Comparison of ENCODE assay signal across 16 cellular contexts in genomic region chr10:24727811-24728210, GRCh38. TPM values are rescaled to one million over a fixed set of nuclear protein-coding genes. Genes with fewer than 3 reads are reported as not detected.
DNase-seq lines count a peak whose midpoint lies in the region; ATAC-seq, FAIRE-seq and TF ChIP-seq lines count a peak whose summit lies in the region.
"Had no signal": no experiment of that assay in that cellular context is flagged by ENCODE, and none has a peak within 500 bp of the region (broad histone marks: within the 10 kb centered on the region; RNA-seq: fewer than 3 reads in every experiment).

No MANE protein-coding gene starts in this region.

- H3K36me3 ChIP-seq in GM12878 (ENCODE audit: control insufficient read depth in 2 of 2, insufficient read depth in 2 of 2, low read length in 1 of 2) (no peaks in the 10 kb centered on the region), neuronal stem cell (replicated peaks in 1 of 2; ENCODE audit: control insufficient read depth in 2 of 2, insufficient read depth in 2 of 2, low read length in 2 of 2) (no peaks in the 10 kb centered on the region), SJCRH30 (no peaks in the 10 kb centered on the region)

- H3K27me3 ChIP-seq in GM12878 (replicated peaks in 1 of 2; ENCODE audit: control insufficient read depth in 2 of 2, insufficient read depth in 2 of 2, low read length in 1 of 2), result no peaks in the 10 kb centered on the region
- H3K27me3 ChIP-seq in neuronal stem cell (ENCODE audit: control insufficient read depth in 3 of 3, insufficient read depth in 3 of 3, low read depth in 1 of 3, low read length in 3 of 3), result no peaks in the 10 kb centered on the region
- H3K27me3 ChIP-seq in SJCRH30, result no peaks in the 10 kb centered on the region

- no peak overlapping the region for H3K27ac ChIP-seq in GM12878 (ENCODE audit: control insufficient read depth, insufficient read depth)
- H3K27ac ChIP-seq in neuronal stem cell (replicated peaks; ENCODE audit: low read length), result no peak overlapping the region
- H3K27ac ChIP-seq in SJCRH30, result no peak overlapping the region
- H3K27ac ChIP-seq: PC-9 had no signal

- no peak overlapping the region for H3K4me2 ChIP-seq in GM12878 (ENCODE audit: control insufficient read depth, insufficient read depth)
- no peak overlapping the region for H3K4me2 ChIP-seq in neuronal stem cell (ENCODE audit: insufficient read depth, low read length, poor library complexity, severe bottlenecking)
- H3K4me2 ChIP-seq: PC-9 had no signal

- no peak for ATAC-seq in GM12878
- ATAC-seq: effector memory CD8-positive, alpha-beta T cell had no signal

- H2BK120ac ChIP-seq in neuronal stem cell (ENCODE audit: low read depth, low read length), result no peak overlapping the region

- H3K79me2 ChIP-seq in GM12878 (ENCODE audit: control insufficient read depth, insufficient read depth, low read length), result no peaks in the 10 kb centered on the region; the same call in 1 of the 2 replicates

- peak; percentile 56; the same call in 1 of the 2 replicates for TF ChIP-seq RAD21 in GM12878 (IDR thresholded peaks at IDR 0.05; ENCODE audit: insufficient read depth, low read depth, low read length)

- intact Hi-C loops in GM12878 (cut with micrococcal nuclease; ENCODE audit: unreplicated experiment), result loop anchor here (5.0 to 10.0 kb wide), 2 partner anchors 264 to 287 kb away; partner anchors contain the start of genes ENKUR and THNSL1

- CTCF ChIA-PET in GM12878 (lab: Yijun Ruan, JAX), result interaction anchor here (0.7 to 5.8 kb wide), 23 partner anchors 10 to 353 kb away, joined by 3 to 51 read pairs (median 4); no protein-coding TSS in a partner anchor

- no peak overlapping the region for H3K14ac ChIP-seq in neuronal stem cell (ENCODE audit: low read length)

- no peak for FAIRE-seq in GM12878 (lab: Jason Lieb, UNC)
- FAIRE-seq: G401.6, TTC549, urothelium cell line had no signal

- BruUV-seq in GM12878 (replicated peaks; lab: Mats Ljungman, UMichigan), result no TSS peak

- no peak overlapping the region for H2BK5ac ChIP-seq in neuronal stem cell (ENCODE audit: low read length)

- TF ChIP-seq CTCF in HFF-Myc (IDR thresholded peaks at IDR 0.05; ENCODE audit: low read depth, low read length, missing control alignments) (peak; percentile 27), GM12878 (IDR thresholded peaks at IDR 0.05 in 2 of 3, conservative IDR thresholded peaks at IDR 0.05 in 1 of 3; ENCODE audit: control insufficient read depth in 2 of 3, extremely low read depth in 1 of 3, insufficient read depth in 1 of 3, low read depth in 3 of 3, low read length in 3 of 3) (peak in 2 of 3 experiments; percentile 11 to 36; a peak in 2 of 6 replicates)

- H3K23ac ChIP-seq in neuronal stem cell (ENCODE audit: low read depth, low read length, poor library complexity), result no peak overlapping the region

- no peak overlapping the region for H2BK12ac ChIP-seq in neuronal stem cell (ENCODE audit: low read length)

- H3K9me3 ChIP-seq in GM12878 (replicated peaks; ENCODE audit: control insufficient read depth, insufficient read depth, low read length), result no peaks in the 10 kb centered on the region
- peaks cover 0 to 3% of the 10 kb centered on the region in 2 donors for H3K9me3 ChIP-seq in neuronal stem cell (replicated peaks in 1 of 2; ENCODE audit: control insufficient read depth in 2 of 2, insufficient read depth in 1 of 2, low read depth in 1 of 2, low read length in 2 of 2)
- no peaks in the 10 kb centered on the region for H3K9me3 ChIP-seq in SJCRH30 (replicated peaks)

- RAD21 ChIA-PET in GM12878 (lab: Charles Lee; ENCODE audit: unreplicated experiment), result interaction anchor here (0.7 to 4.0 kb wide), 22 partner anchors 20 to 354 kb away, joined by 3 to 20 read pairs (median 4); partner anchors contain the start of gene PRTFDC1

- POLR2A ChIA-PET in GM12878 (lab: Charles Lee), result interaction anchor here (0.6 to 1.2 kb wide), 3 partner anchors 33 to 203 kb away, joined by 3 to 5 read pairs (median 3); no protein-coding TSS in a partner anchor

- H3K18ac ChIP-seq in neuronal stem cell (ENCODE audit: low read length), result no peak overlapping the region

- TF ChIP-seq POLR2A in GM12878 (IDR thresholded peaks at IDR 0.05; ENCODE audit: low read depth, low read length), result no peak

- no peak overlapping the region for H3K4ac ChIP-seq in neuronal stem cell (ENCODE audit: low read length)

- H2AFZ ChIP-seq in GM12878 (ENCODE audit: control insufficient read depth, low read depth, low read length), result no peak overlapping the region
- peak overlapping the region; percentile 1 for H2AFZ ChIP-seq in neuronal stem cell (ENCODE audit: low read length)
- H2AFZ ChIP-seq: PC-9 had no signal

- H4K20me1 ChIP-seq in GM12878 (ENCODE audit: control insufficient read depth, insufficient read depth), result no peaks in the 10 kb centered on the region

- no peak overlapping the region for H4K91ac ChIP-seq in neuronal stem cell (ENCODE audit: low read depth, low read length, poor library complexity)

- in situ Hi-C loops in GM12878 (cut with MboI), result no loop called here

- peak overlapping the region; percentile 67 for H2BK15ac ChIP-seq in neuronal stem cell (ENCODE audit: low read length)

- SMC1A ChIA-PET in GM12878 (lab: Charles Lee; ENCODE audit: uncharacterized antibody, unreplicated experiment), result interaction anchor here (0.6 to 6.8 kb wide), 32 partner anchors 16 to 357 kb away, joined by 3 to 63 read pairs (median 4); partner anchors contain the start of gene PRTFDC1

- H3K9ac ChIP-seq in GM12878 (ENCODE audit: control insufficient read depth, insufficient read depth, low read length) (no peak overlapping the region), neuronal stem cell (ENCODE audit: low read depth, low read length, poor library complexity) (no peak overlapping the region)

- H3K4me1 ChIP-seq in GM12878 (ENCODE audit: control insufficient read depth, insufficient read depth, low read length) (no peaks in the 10 kb centered on the region; the same call in 1 of the 2 replicates), neuronal stem cell (ENCODE audit: control insufficient read depth in 2 of 2, insufficient read depth in 1 of 2, low read depth in 1 of 2, low read length in 2 of 2) (peaks cover 3 to 8% of the 10 kb centered on the region in 2 donors), SJCRH30 (no peaks in the 10 kb centered on the region)

- peak; percentile 4 for DNase-seq in NCI-H748 (lab: John Stamatoyannopoulos, UW; ENCODE audit: unreplicated experiment)
- DNase-seq in NCI-H748 treated with DMSO at 0.1 percent for 48 hours (lab: John Stamatoyannopoulos, UW), result no peak
- DNase-seq in HFF-Myc (ENCODE audit: extremely low read depth, low read depth), result no peak
- DNase-seq in GM12878 (ENCODE audit: low read depth, low spot score), result no peak
- no peak for DNase-seq in neuronal stem cell (ENCODE audit: low spot score)
- DNase-seq in activated CD4-positive, alpha-beta T cell treated with anti-CD3 and anti-CD28 coated beads for 4 hours, result no peak
- no peak for DNase-seq in SJCRH30
- no peak for DNase-seq in stimulated activated CD4-positive, alpha-beta T cell treated with anti-CD3 and anti-CD28 coated beads, Interleukin-1b, Interleukin-23, amount 100 ng/mL, for 48 hours
- DNase-seq: activated CD8-positive, alpha-beta memory T cell treated with anti-CD3 and anti-CD28 coated beads, Interleukin-2, amount 50 U/mL, for 4 hours; effector memory CD8-positive, alpha-beta T cell; mammary epithelial cell; NCI-H2107; PC-9 had no signal

- no peaks in the 10 kb centered on the region for H3K79me1 ChIP-seq in neuronal stem cell (ENCODE audit: low read depth, low read length)

- H2AK5ac ChIP-seq in neuronal stem cell (ENCODE audit: low read depth, low read length), result no peak overlapping the region

- no peak overlapping the region for H3K4me3 ChIP-seq in HFF-Myc (replicated peaks; ENCODE audit: low read depth, low read length)
- H3K4me3 ChIP-seq in GM12878, result no peak overlapping the region
- H3K4me3 ChIP-seq in neuronal stem cell (ENCODE audit: low read length in 2 of 2), result no peak overlapping the region
- H3K4me3 ChIP-seq in SJCRH30, result no peak overlapping the region
- H3K4me3 ChIP-seq: PC-9 had no signal

- no peak for TF ChIP-seq EP300 in GM12878 (IDR thresholded peaks at IDR 0.05; ENCODE audit: borderline replicate concordance in 1 of 2, control insufficient read depth in 1 of 2, low read depth in 2 of 2, low read length in 2 of 2)

- peak overlapping the region; percentile 43 for H4K8ac ChIP-seq in neuronal stem cell (ENCODE audit: low read depth, low read length)

- 78% methylated on average over 9 of the region's 9 CpGs for WGBS in GM12878 (ENCODE audit: insufficient coverage, insufficient replicate concordance, low lambda C conversion rate, missing lambda C conversion rate)
- WGBS in neuronal stem cell (ENCODE audit: extremely low coverage in 2 of 2, insufficient read length in 2 of 2, insufficient replicate concordance in 1 of 2), 2 donors, result no CpG with 5 or more reads among the region's 9 CpGs

TF ChIP-seq in GM12878, 131 proteins besides CTCF, POLR2A, EP300 and RAD21 (continues in another document):
- TF ChIP-seq POLR2AphosphoS5 (IDR thresholded peaks at IDR 0.05; ENCODE audit: low read length), result no peak

RNA-seq across cellular contexts. Expression of gene ARHGAP21, which starts 4.1 kb away (rescaled TPM):
- 415 and 429 TPM in 2 replicates for total RNA-seq in GM12878 (2013; cell fraction: nucleolus; rRNA removed)
- total RNA-seq in GM12878 (2014; rRNA removed) (40.8 and 44.4 TPM in 2 replicates), GM12878 (2014; rRNA removed; fragmentation: Illumina TruSeq; extraction: Trizol) (56.7 and 61.5 TPM in 2 replicates), GM12878 (2021) (50.7 and 55.0 TPM in 2 replicates)
- 10.5 TPM for polyA plus RNA-seq in GM12878 (2011; ENCODE audit: low read depth)
- polyA plus RNA-seq in GM12878 (2011; rRNA removed) (100 and 103 TPM in 2 replicates), GM12878 (2014; fragmentation: Illumina TruSeq; extraction: Trizol) (58.9 and 68.4 TPM in 2 replicates), GM12878 (2014; fragmentation: Nextera tagmentation; extraction: Ambion mirVana) (10 to 100 TPM; 11.7 to 12.2 TPM), GM12878 (2014; rRNA removed) (30.2 and 34.3 TPM in 2 replicates), GM12878 (2016; fragmentation: Nextera tagmentation; extraction: Ambion mirVana) (10 to 100 TPM; 12.7 to 14.6 TPM)
- polyA plus RNA-seq in GM12878 (2011; cell fraction: cytosol; rRNA removed), result 47.0 and 48.2 TPM in 2 replicates
- polyA plus RNA-seq in GM12878 (2011; cell fraction: nucleus; rRNA removed), result 161 and 233 TPM in 2 replicates
- 13.4 and 14.7 TPM in 2 replicates for polyA plus RNA-seq in GM12878 (2012)
- polyA minus RNA-seq in GM12878 (2011; rRNA and poly(A)+ RNA removed), result 96.1 and 161 TPM in 2 replicates
- 36.5 and 64.2 TPM in 2 replicates for polyA minus RNA-seq in GM12878 (2011; cell fraction: cytosol; rRNA and poly(A)+ RNA removed)
- polyA minus RNA-seq in GM12878 (2011; cell fraction: nucleus; rRNA and poly(A)+ RNA removed), result 123 and 145 TPM in 2 replicates
- 26.3 TPM for polyA plus RNA-seq in neuronal stem cell (2013, experiment 1 of 2)
- polyA plus RNA-seq in neuronal stem cell (2013, experiment 2 of 2), result 28.0 TPM
- total RNA-seq in SJCRH30 (2014; rRNA removed; shearing (Covaris generic)), result 38.0 and 48.7 TPM in 2 replicates
